In genomic region chr5:1347571-1347970, GRCh38 we compare ENCODE assay signal across 27 cellular contexts. TPM values are rescaled to one million over a fixed set of nuclear protein-coding genes. Genes with fewer than 3 reads are reported as not detected.
DNase-seq lines count a peak whose midpoint lies in the region; ATAC-seq and TF ChIP-seq lines count a peak whose summit lies in the region.
"Had no signal": no experiment of that assay in that cellular context is flagged by ENCODE, and none has a peak within 500 bp of the region (broad histone marks: within the 10 kb centered on the region; RNA-seq: fewer than 3 reads in every experiment).

No MANE protein-coding gene starts in this region.

- H3K27me3 ChIP-seq in WERI-Rb-1 (ENCODE audit: insufficient read depth, low read depth, severe bottlenecking) (no peaks in the 10 kb centered on the region), neuronal stem cell (ENCODE audit: control insufficient read depth in 3 of 3, insufficient read depth in 3 of 3, low read depth in 1 of 3, low read length in 3 of 3) (peaks cover 0 to under 1% (median 0%) of the 10 kb centered on the region in 3 experiments)
- H3K27me3 ChIP-seq: ascending aorta, upper lobe of left lung had no signal

- H3K4me1 ChIP-seq in neuronal stem cell (ENCODE audit: control insufficient read depth in 2 of 2, insufficient read depth in 1 of 2, low read depth in 1 of 2, low read length in 2 of 2), result peaks cover 7 to 8% of the 10 kb centered on the region in 2 donors

- no peak for ATAC-seq in HG03139 (IDR thresholded peaks at IDR 0.05; ENCODE audit: unreplicated experiment)
- ATAC-seq: activated T-cell treated with anti-CD3 and anti-CD28 coated beads, Interleukin-2, amount 50 U/mL, for 4 hours; left ventricle myocardium superior had no signal

- no peak overlapping the region for H4K8ac ChIP-seq in neuronal stem cell (ENCODE audit: low read depth, low read length)

- H3K4me3 ChIP-seq in NB4 (ENCODE audit: low read depth, low read length), result no peak overlapping the region
- no peak overlapping the region for H3K4me3 ChIP-seq in WERI-Rb-1 (ENCODE audit: low read depth, low read length)
- H3K4me3 ChIP-seq in neuronal stem cell (ENCODE audit: low read length in 2 of 2), result no peak overlapping the region
- H3K4me3 ChIP-seq: ascending aorta, prostate gland, upper lobe of left lung had no signal

- no peak overlapping the region for H3K23ac ChIP-seq in neuronal stem cell (ENCODE audit: low read depth, low read length, poor library complexity)

- H3K18ac ChIP-seq in neuronal stem cell (ENCODE audit: low read length), result no peak overlapping the region

- no peak overlapping the region for H3K14ac ChIP-seq in neuronal stem cell (ENCODE audit: low read length)

- H2AFZ ChIP-seq in neuronal stem cell (ENCODE audit: low read length), result no peak overlapping the region

- H2BK12ac ChIP-seq in neuronal stem cell (ENCODE audit: low read length), result no peak overlapping the region

- TF ChIP-seq POLR2A in NB4 (IDR thresholded peaks at IDR 0.05; ENCODE audit: extremely low read depth, insufficient read length), result no peak

- H2BK15ac ChIP-seq in neuronal stem cell (ENCODE audit: low read length), result no peak overlapping the region

- H2AK5ac ChIP-seq in neuronal stem cell (ENCODE audit: low read depth, low read length), result peak overlapping the region; percentile 37

- no peak overlapping the region for H2BK5ac ChIP-seq in neuronal stem cell (ENCODE audit: low read length)

- H3K27ac ChIP-seq in WERI-Rb-1 (no peak overlapping the region), neuronal stem cell (replicated peaks; ENCODE audit: low read length) (no peak overlapping the region)
- H3K27ac ChIP-seq: ascending aorta, prostate gland, upper lobe of left lung had no signal

- peak; percentile 16 for DNase-seq in NCI-H146 (lab: John Stamatoyannopoulos, UW)
- no peak for DNase-seq in NCI-H146 treated with DMSO at 0.1 percent for 48 hours (lab: John Stamatoyannopoulos, UW; ENCODE audit: unreplicated experiment)
- DNase-seq in NB4 (ENCODE audit: low read depth), result peak; percentile 83
- DNase-seq in WERI-Rb-1, result peak; percentile 21
- DNase-seq in neuronal stem cell (ENCODE audit: low spot score), result no peak
- no peak for DNase-seq in islet precursor cell
- no peak for DNase-seq in stimulated activated CD4-positive, alpha-beta T cell treated with anti-CD3 and anti-CD28 coated beads, Interleukin-2, amount 100 ng/mL, for 48 hours
- DNase-seq: 8988T; activated CD4-positive, alpha-beta T cell treated with anti-CD3 and anti-CD28 coated beads for 4 hours; activated naive CD4-positive, alpha-beta T cell treated with Interleukin-2 at 50 U/mL for 16 hours; activated T-cell treated with anti-CD3 and anti-CD28 coated beads, Interleukin-2, amount 50 U/mL, for 4 hours; caudate nucleus; COR-L47; GF-D8; HFFc6; hypothalamus; KBM-7; left ventricle myocardium superior; NCI-H1048; NCI-H187 treated with DMSO at 0.1 percent for 48 hours; NCI-H82; SHP77; upper lobe of left lung had no signal

- no peak overlapping the region for H4K91ac ChIP-seq in neuronal stem cell (ENCODE audit: low read depth, low read length, poor library complexity)

- no peak overlapping the region for H3K4ac ChIP-seq in neuronal stem cell (ENCODE audit: low read length)

- peaks cover 15% of the 10 kb centered on the region for H3K79me1 ChIP-seq in neuronal stem cell (ENCODE audit: low read depth, low read length)

- no peak overlapping the region for H3K4me2 ChIP-seq in neuronal stem cell (ENCODE audit: insufficient read depth, low read length, poor library complexity, severe bottlenecking)

- H3K9me3 ChIP-seq in WERI-Rb-1 (ENCODE audit: severe bottlenecking), result peaks cover 4% of the 10 kb centered on the region
- no peaks in the 10 kb centered on the region for H3K9me3 ChIP-seq in neuronal stem cell (replicated peaks in 1 of 2; ENCODE audit: control insufficient read depth in 2 of 2, insufficient read depth in 1 of 2, low read depth in 1 of 2, low read length in 2 of 2)
- H3K9me3 ChIP-seq: ascending aorta, prostate gland, upper lobe of left lung had no signal

- WGBS in neuronal stem cell (ENCODE audit: extremely low coverage in 2 of 2, insufficient read length in 2 of 2, insufficient replicate concordance in 1 of 2), 2 donors, result no CpG with 5 or more reads among the region's 10 CpGs

- H3K36me3 ChIP-seq in WERI-Rb-1 (peaks cover 18% of the 10 kb centered on the region), neuronal stem cell (replicated peaks in 1 of 2; ENCODE audit: control insufficient read depth in 2 of 2, insufficient read depth in 2 of 2, low read length in 2 of 2) (peaks cover 4 to 10% of the 10 kb centered on the region in 2 donors)
- H3K36me3 ChIP-seq: prostate gland had no signal

- TF ChIP-seq CTCF in NB4 (IDR thresholded peaks at IDR 0.05; ENCODE audit: low read depth, low read length), result no peak
- TF ChIP-seq CTCF in WERI-Rb-1 (IDR thresholded peaks at IDR 0.05; ENCODE audit: low read depth, low read length), result no peak

- H3K9ac ChIP-seq in neuronal stem cell (ENCODE audit: low read depth, low read length, poor library complexity), result peak overlapping the region; percentile 44

- H2BK120ac ChIP-seq in neuronal stem cell (ENCODE audit: low read depth, low read length), result no peak overlapping the region

RNA-seq across cellular contexts. Expression of gene CLPTM1L, which starts 2.7 kb away (rescaled TPM):
- polyA plus RNA-seq in neuronal stem cell (2013, experiment 1 of 2), result 49.2 TPM
- 50.1 TPM for polyA plus RNA-seq in neuronal stem cell (2013, experiment 2 of 2)

RNA-seq across cellular contexts. Expression of gene TERT, which starts 52.7 kb away (rescaled TPM):
- 2.5 TPM for polyA plus RNA-seq in neuronal stem cell (2013, experiment 1 of 2)
- 2.5 TPM for polyA plus RNA-seq in neuronal stem cell (2013, experiment 2 of 2)
- polyA plus RNA-seq: neural cell had no signal

Comparison
In these comparisons a context has a peak if more than half of its experiments do, and no peak if none do; other contexts are left out.
1. DNase-seq: peak in NCI-H146 (single experiment), NB4 (single experiment) and WERI-Rb-1 (single experiment); none in NCI-H146 treated with DMSO at 0.1 percent for 48 hours (single experiment), neuronal stem cell (single experiment), islet precursor cell (single experiment) and stimulated activated CD4-positive, alpha-beta T cell treated with anti-CD3 and anti-CD28 coated beads, Interleukin-2, amount 100 ng/mL, for 48 hours (0 of 2).